14 cellular contexts compared by ENCODE assay signal in genomic region chr5:158407801-158408200, GRCh38.
"Had no signal": no experiment of that assay in that cellular context is flagged by ENCODE, and none has a peak within 500 bp of the region (broad histone marks: within the 10 kb centered on the region; RNA-seq: fewer than 3 reads in every experiment).

No MANE protein-coding gene starts in this region.

- H3K4me3 ChIP-seq: colonic mucosa, gastroesophageal sphincter, neural progenitor cell, pancreas, sigmoid colon, thoracic aorta, upper lobe of right lung had no signal

- H2AFZ ChIP-seq: neural progenitor cell had no signal

- H3K9me3 ChIP-seq: colonic mucosa, pancreas had no signal

- DNase-seq: activated CD4-positive, alpha-beta T cell treated with anti-CD3 and anti-CD28 coated beads, Interleukin-2, amount 10 ng/mL, durations not matched to agents 7 days and 5 days; activated CD8-positive, alpha-beta memory T cell treated with anti-CD3 and anti-CD28 coated beads, Interleukin-2, amount 50 U/mL, for 48 hours; activated naive CD8-positive, alpha-beta T cell treated with anti-CD3 and anti-CD28 coated beads for 36 hours; anterior cingulate cortex; colonic mucosa; effector CD8-positive, alpha-beta T cell; naive B cell; pancreas; sigmoid colon; upper lobe of right lung had no signal

- H3K4me3 Mint-ChIP-seq: activated CD4-positive, alpha-beta T cell treated with anti-CD3 and anti-CD28 coated beads, Interleukin-2, amount 10 ng/mL, durations not matched to agents 7 days and 5 days; activated naive CD8-positive, alpha-beta T cell treated with anti-CD3 and anti-CD28 coated beads for 36 hours; naive B cell; neural progenitor cell; stimulated activated effector memory CD8-positive, alpha-beta T cell treated with anti-CD3 and anti-CD28 coated beads, Interleukin-12 subunit alpha, Interleukin-12 subunit beta, amount 100 ng/mL, for 72 hours had no signal

- H3K4me1 ChIP-seq: colonic mucosa, gastroesophageal sphincter, neural progenitor cell, pancreas, sigmoid colon, upper lobe of right lung had no signal

- H3K4me1 Mint-ChIP-seq: activated CD4-positive, alpha-beta T cell treated with anti-CD3 and anti-CD28 coated beads, Interleukin-2, amount 10 ng/mL, durations not matched to agents 7 days and 5 days; neural progenitor cell; stimulated activated effector memory CD8-positive, alpha-beta T cell treated with anti-CD3 and anti-CD28 coated beads, Interleukin-12 subunit alpha, Interleukin-12 subunit beta, amount 100 ng/mL, for 72 hours had no signal

- H3K36me3 Mint-ChIP-seq: neural progenitor cell; stimulated activated effector memory CD8-positive, alpha-beta T cell treated with anti-CD3 and anti-CD28 coated beads, Interleukin-12 subunit alpha, Interleukin-12 subunit beta, amount 100 ng/mL, for 72 hours had no signal

- H3K27ac ChIP-seq: colonic mucosa, gastroesophageal sphincter, neural progenitor cell, pancreas, sigmoid colon, upper lobe of right lung had no signal

- H3K27me3 Mint-ChIP-seq: activated CD4-positive, alpha-beta T cell treated with anti-CD3 and anti-CD28 coated beads, Interleukin-2, amount 10 ng/mL, durations not matched to agents 7 days and 5 days; activated naive CD8-positive, alpha-beta T cell treated with anti-CD3 and anti-CD28 coated beads for 36 hours; naive B cell had no signal

- H3K27me3 ChIP-seq: colonic mucosa, gastroesophageal sphincter, neural progenitor cell, pancreas, sigmoid colon, upper lobe of right lung had no signal

- H3K36me3 ChIP-seq: colonic mucosa, gastroesophageal sphincter, neural progenitor cell, pancreas, sigmoid colon, thoracic aorta, upper lobe of right lung had no signal

- H3K27ac Mint-ChIP-seq: activated CD4-positive, alpha-beta T cell treated with anti-CD3 and anti-CD28 coated beads, Interleukin-2, amount 10 ng/mL, durations not matched to agents 7 days and 5 days; activated naive CD8-positive, alpha-beta T cell treated with anti-CD3 and anti-CD28 coated beads for 36 hours; naive B cell; neural progenitor cell; stimulated activated effector memory CD8-positive, alpha-beta T cell treated with anti-CD3 and anti-CD28 coated beads, Interleukin-12 subunit alpha, Interleukin-12 subunit beta, amount 100 ng/mL, for 72 hours had no signal

- ATAC-seq: gastroesophageal sphincter; stimulated activated effector memory CD8-positive, alpha-beta T cell treated with anti-CD3 and anti-CD28 coated beads, Interleukin-12 subunit alpha, Interleukin-12 subunit beta, amount 100 ng/mL, for 72 hours; upper lobe of right lung had no signal
